In genomic region chr7:99499356-99499712, GRCh38 we compare ENCODE assay signal across 6 cellular contexts. TPM values are rescaled to one million over a fixed set of nuclear protein-coding genes. Genes with fewer than 3 reads are reported as not detected.
DNase-seq lines count a peak whose midpoint lies in the region; ATAC-seq and TF ChIP-seq lines count a peak whose summit lies in the region.

No MANE protein-coding gene starts in this region.

- CTCF ChIA-PET in AG04450 (lab: Charles Lee), result no interaction called here

- DNase-seq in AG04450 (ENCODE audit: low read depth, low spot score) (no peak), adipocyte (ENCODE audit: low read depth) (no peak), NCI-H1048 (lab: John Stamatoyannopoulos, UW) (no peak)

- peaks cover 11% of the 10 kb centered on the region for H3K36me3 ChIP-seq in adipocyte (ENCODE audit: control insufficient read depth, insufficient read depth, low read length, severe bottlenecking)
- H3K36me3 ChIP-seq in mucosa of rectum (ENCODE audit: control insufficient read depth in 2 of 2, insufficient read depth in 2 of 2, low read length in 2 of 2), result peaks cover 6 to 11% of the 10 kb centered on the region in 2 donors

- TF ChIP-seq CTCF in AG04450 (IDR thresholded peaks at IDR 0.05; ENCODE audit: low read depth, low read length), result no peak

- peaks cover 23% of the 10 kb centered on the region for H3K9me3 ChIP-seq in AG04450 (ENCODE audit: control insufficient read depth, insufficient read depth, low read length)
- H3K9me3 ChIP-seq in adipocyte (ENCODE audit: control insufficient read depth, low read length), result peaks cover 5% of the 10 kb centered on the region
- H3K9me3 ChIP-seq in mucosa of rectum (ENCODE audit: control insufficient read depth in 2 of 2, low read length in 2 of 2), result peaks cover 0 to 1% of the 10 kb centered on the region in 2 donors

- H3K4me3 ChIP-seq in AG04450 (ENCODE audit: low read depth, low read length) (peak overlapping the region; percentile 97), adipocyte (ENCODE audit: low read length) (peak overlapping the region; percentile 100), mucosa of rectum (ENCODE audit: low read length in 2 of 2) (peak overlapping the region; percentile 96 to 98)

- POLR2A ChIA-PET in AG04450 (lab: Yijun Ruan, JAX), result interaction anchor here (1.2 to 1.6 kb wide), 3 partner anchors 26 to 59 kb away, joined by 5 to 8 read pairs (median 5); partner anchors contain the start of genes FAM200A and ZNF655

- peak overlapping the region; percentile 97 for H3K27ac ChIP-seq in AG04450 (ENCODE audit: low read depth, low read length)
- peak overlapping the region; percentile 96 to 98 for H3K27ac ChIP-seq in mucosa of rectum (ENCODE audit: low read depth in 2 of 2, low read length in 2 of 2)

- ATAC-seq in HG02884 (IDR thresholded peaks at IDR 0.05; ENCODE audit: unreplicated experiment) (peak; percentile 7), HG03025 (IDR thresholded peaks at IDR 0.05; ENCODE audit: low FRiP score, unreplicated experiment) (no peak)

- peak overlapping the region; percentile 97 for H3K9ac ChIP-seq in adipocyte (ENCODE audit: low read length)
- H3K9ac ChIP-seq in mucosa of rectum (ENCODE audit: low read depth in 1 of 2, low read length in 2 of 2), result peak overlapping the region; percentile 97 to 99

- peaks cover 21% of the 10 kb centered on the region for H3K4me1 ChIP-seq in adipocyte (ENCODE audit: control insufficient read depth, insufficient read depth, low read length)
- H3K4me1 ChIP-seq in mucosa of rectum (ENCODE audit: control insufficient read depth in 2 of 2, insufficient read depth in 2 of 2, low read length in 2 of 2), result peaks cover 15 to 17% of the 10 kb centered on the region in 2 donors

- no peaks in the 10 kb centered on the region for H3K27me3 ChIP-seq in AG04450 (ENCODE audit: control insufficient read depth, insufficient read depth, low read length)
- H3K27me3 ChIP-seq in adipocyte (replicated peaks; ENCODE audit: control insufficient read depth, insufficient read depth, low read length), result no peaks in the 10 kb centered on the region
- no peaks in the 10 kb centered on the region for H3K27me3 ChIP-seq in mucosa of rectum (ENCODE audit: control insufficient read depth in 2 of 2, insufficient read depth in 2 of 2, low read length in 2 of 2)

RNA-seq across cellular contexts. Expression of gene ZNF394, which starts 0.7 kb away (rescaled TPM):
- 9.4 TPM in 2 replicates for polyA plus RNA-seq in AG04450 (2011; rRNA removed)
- 18.4 TPM in 2 replicates for polyA minus RNA-seq in AG04450 (2011; rRNA and poly(A)+ RNA removed)

RNA-seq across cellular contexts. Expression of gene ZKSCAN5, which starts 5.1 kb away (rescaled TPM):
- polyA plus RNA-seq in AG04450 (2011; rRNA removed), result 11.5 and 13.4 TPM in 2 replicates
- polyA minus RNA-seq in AG04450 (2011; rRNA and poly(A)+ RNA removed), result 18.5 TPM in 2 replicates

RNA-seq across cellular contexts. Expression of gene ZNF789, which starts 26.6 kb away (rescaled TPM):
- 7.9 and 8.3 TPM in 2 replicates for polyA plus RNA-seq in AG04450 (2011; rRNA removed)
- 4.2 and 7.2 TPM in 2 replicates for polyA minus RNA-seq in AG04450 (2011; rRNA and poly(A)+ RNA removed)

RNA-seq across cellular contexts. Expression of gene ATP5MF, which starts 33.4 kb away (rescaled TPM):
- 591 and 634 TPM in 2 replicates for polyA plus RNA-seq in AG04450 (2011; rRNA removed)
- 121 and 142 TPM in 2 replicates for polyA minus RNA-seq in AG04450 (2011; rRNA and poly(A)+ RNA removed)

RNA-seq across cellular contexts. Expression of gene FAM200A, which starts 52.6 kb away (rescaled TPM):
- polyA plus RNA-seq in AG04450 (2011; rRNA removed), result 8.1 and 11.8 TPM in 2 replicates
- polyA minus RNA-seq in AG04450 (2011; rRNA and poly(A)+ RNA removed), result 4.1 and 6.1 TPM in 2 replicates
